29 cellular contexts compared by ENCODE assay signal in the genomic region with DNA sequence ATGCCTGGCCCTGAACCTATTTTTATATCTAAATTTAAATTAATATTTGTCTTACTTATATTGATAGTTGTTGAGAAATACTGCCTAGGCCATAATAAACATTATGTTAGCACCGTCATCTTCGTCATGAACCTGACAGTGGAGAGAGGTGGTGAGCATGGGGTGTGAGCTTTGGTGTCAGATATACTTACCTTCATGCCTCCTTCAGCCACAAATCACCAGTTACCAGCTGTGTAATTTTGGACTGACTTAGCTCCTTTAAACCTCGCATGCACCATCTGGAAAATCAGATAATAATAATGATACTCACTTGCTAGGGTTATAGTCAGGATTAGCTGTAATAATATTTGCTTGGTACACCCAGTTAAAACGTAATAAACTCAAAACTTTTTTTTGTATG. TPM values are rescaled to one million over a fixed set of nuclear protein-coding genes. Genes with fewer than 3 reads are reported as not detected.
A peak's percentile ranks its signal among the peaks of the same experiment; 100 is the strongest.
DNase-seq lines count a peak whose midpoint lies in the region; ATAC-seq and TF ChIP-seq lines count a peak whose summit lies in the region.
"Had no signal": no experiment of that assay in that cellular context is flagged by ENCODE, and none has a peak within 500 bp of the region (broad histone marks: within the 10 kb centered on the region; RNA-seq: fewer than 3 reads in every experiment).

No MANE protein-coding gene starts in this region.

- DNase-seq in NCI-H82 (lab: John Stamatoyannopoulos, UW) (peak; percentile 33), NCI-H82 treated with DMSO at 0.1 percent for 48 hours (lab: John Stamatoyannopoulos, UW; ENCODE audit: unreplicated experiment) (no peak), vagina (ENCODE audit: extremely low spot score in 2 of 2) (no peak), H4 (ENCODE audit: low spot score) (no peak), AG20443 (ENCODE audit: low spot score) (no peak)
- DNase-seq in central memory CD8-positive, alpha-beta T cell (ENCODE audit: low spot score in 2 of 2): no peak
- DNase-seq in naive thymus-derived CD8-positive, alpha-beta T cell: no peak
- DNase-seq: 8988T; activated CD4-positive, alpha-beta T cell treated with anti-CD3 and anti-CD28 coated beads for 4 hours; activated CD8-positive, alpha-beta T cell treated with anti-CD3 and anti-CD28 coated beads, Interleukin-2, amount 10 ng/mL, durations not matched to agents 7 days and 5 days; activated naive CD4-positive, alpha-beta T cell treated with anti-CD3 and anti-CD28 coated beads, Interleukin-2, amount 50 U/mL, for 16 hours; CD4-positive, alpha-beta memory T cell; effector CD4-positive, alpha-beta T cell; EL; immature natural killer cell; Karpas-422; left cardiac atrium; mesendoderm; NCI-H1417; NCI-H2029; Peyer's patch; posterior cingulate gyrus; right cardiac atrium; SHP77 treated with DMSO at 0.1 percent for 48 hours; stimulated activated CD4-positive, alpha-beta T cell treated with anti-CD3 and anti-CD28 coated beads, Interleukin-4, amount 100 ng/mL, for 1 hour; transverse colon had no signal

- TF ChIP-seq CTCF in vagina (IDR thresholded peaks at IDR 0.05): no peak

- no peak for TF ChIP-seq POLR2A in vagina (IDR thresholded peaks at IDR 0.05)

- H3K27ac ChIP-seq in vagina: peak overlapping the region; percentile 75

- POLR2A ChIA-PET in naive thymus-derived CD8-positive, alpha-beta T cell (lab: Charles Lee): interaction anchor here (0.7 kb wide), 1 partner anchor 11 kb away, joined by 3 read pairs; no protein-coding TSS in a partner anchor

- no peak overlapping the region for H3K4me3 Mint-ChIP-seq in central memory CD8-positive, alpha-beta T cell
- no peak overlapping the region for H3K4me3 Mint-ChIP-seq in naive thymus-derived CD8-positive, alpha-beta T cell
- H3K4me3 Mint-ChIP-seq: activated CD8-positive, alpha-beta T cell treated with anti-CD3 and anti-CD28 coated beads, Interleukin-2, amount 10 ng/mL, durations not matched to agents 7 days and 5 days; CD4-positive, alpha-beta memory T cell; immature natural killer cell had no signal

- H3K9me3 Mint-ChIP-seq in central memory CD8-positive, alpha-beta T cell: no peaks in the 10 kb centered on the region
- no peaks in the 10 kb centered on the region for H3K9me3 Mint-ChIP-seq in naive thymus-derived CD8-positive, alpha-beta T cell
- H3K9me3 Mint-ChIP-seq: CD4-positive, alpha-beta memory T cell had no signal

- intact Hi-C loops in vagina (cut with DNase I): no loop called here

- no peaks in the 10 kb centered on the region for H3K27me3 Mint-ChIP-seq in central memory CD8-positive, alpha-beta T cell
- H3K27me3 Mint-ChIP-seq in naive thymus-derived CD8-positive, alpha-beta T cell: no peaks in the 10 kb centered on the region
- H3K27me3 Mint-ChIP-seq: CD4-positive, alpha-beta memory T cell had no signal

- no peaks in the 10 kb centered on the region for H3K36me3 ChIP-seq in vagina
- H3K36me3 ChIP-seq: HAP-1, Peyer's patch, transverse colon had no signal

- H3K27me3 ChIP-seq in vagina: no peaks in the 10 kb centered on the region
- H3K27me3 ChIP-seq: Peyer's patch, transverse colon had no signal

- H3K9me3 ChIP-seq in vagina: no peaks in the 10 kb centered on the region
- H3K9me3 ChIP-seq: HAP-1, Peyer's patch, transverse colon had no signal

- peaks cover 4% of the 10 kb centered on the region for H3K36me3 Mint-ChIP-seq in central memory CD8-positive, alpha-beta T cell (ENCODE audit: insufficient read depth)
- peaks cover 0 to 3% (median 0%) of the 10 kb centered on the region in 3 donors for H3K36me3 Mint-ChIP-seq in naive thymus-derived CD8-positive, alpha-beta T cell

- H3K27ac Mint-ChIP-seq in central memory CD8-positive, alpha-beta T cell (ENCODE audit: low read depth): peak overlapping the region; percentile 10
- peak overlapping the region in 6 of 10 donors; percentile 10 to 92 (median 56) for H3K27ac Mint-ChIP-seq in naive thymus-derived CD8-positive, alpha-beta T cell
- H3K27ac Mint-ChIP-seq: activated CD8-positive, alpha-beta T cell treated with anti-CD3 and anti-CD28 coated beads, Interleukin-2, amount 10 ng/mL, durations not matched to agents 7 days and 5 days; immature natural killer cell had no signal

- no peak overlapping the region for H3K4me3 ChIP-seq in vagina
- H3K4me3 ChIP-seq: HAP-1, Peyer's patch, transverse colon had no signal

- ATAC-seq in central memory CD8-positive, alpha-beta T cell (replicated peaks; ENCODE audit: extremely low read depth, poor library complexity, severe bottlenecking): no peak
- ATAC-seq in naive thymus-derived CD8-positive, alpha-beta T cell: no peak
- ATAC-seq in HG03159 (IDR thresholded peaks at IDR 0.05; ENCODE audit: unreplicated experiment): no peak
- ATAC-seq: activated CD8-positive, alpha-beta T cell treated with anti-CD3 and anti-CD28 coated beads, Interleukin-2, amount 10 ng/mL, durations not matched to agents 7 days and 5 days; left cardiac atrium; right cardiac atrium had no signal

- H3K4me1 Mint-ChIP-seq in central memory CD8-positive, alpha-beta T cell: no peaks in the 10 kb centered on the region
- H3K4me1 Mint-ChIP-seq in naive thymus-derived CD8-positive, alpha-beta T cell: peaks cover 7 to 39% (median 28%) of the 10 kb centered on the region in 4 donors
- H3K4me1 Mint-ChIP-seq: immature natural killer cell had no signal

- H3K4me1 ChIP-seq in vagina: peaks cover 13% of the 10 kb centered on the region
- H3K4me1 ChIP-seq: HAP-1, transverse colon had no signal

RNA-seq across cellular contexts. Expression of gene SNX29, which starts 35.0 kb away (rescaled TPM):
- total RNA-seq in naive thymus-derived CD8-positive, alpha-beta T cell: 10 to 100 TPM; 31.2 to 42.7 TPM
- 10 to 100 TPM in 2 of 3 donors, 1 to 10 TPM in 1; 6.1 to 14.3 (median 12.3) TPM for polyA plus RNA-seq in naive thymus-derived CD8-positive, alpha-beta T cell
- total RNA-seq in vagina: 28.7 TPM
- 3.8 and 4.8 TPM in 2 replicates for total RNA-seq in H4 (2014; rRNA removed; shearing (Covaris generic))

RNA-seq across cellular contexts. Expression of gene TNFRSF17, which starts 46.6 kb away (rescaled TPM):
- total RNA-seq in naive thymus-derived CD8-positive, alpha-beta T cell: 1 to 10 TPM in 1 of 2 experiments, under 1 TPM in 1; 0.63 to 1.2 TPM
- polyA plus RNA-seq in naive thymus-derived CD8-positive, alpha-beta T cell: under 1 TPM in 1 of 3 donors, not detected in 2; 0.20 TPM
- total RNA-seq in vagina: not detected
- not detected in 2 replicates for total RNA-seq in H4 (2014; rRNA removed; shearing (Covaris generic))
- total RNA-seq: activated CD8-positive, alpha-beta T cell treated with anti-CD3 and anti-CD28 coated beads, Interleukin-2, amount 10 ng/mL, durations not matched to agents 7 days and 5 days; CD4-positive, alpha-beta memory T cell; glomerular endothelial cell; left cardiac atrium; Peyer's patch had no signal
- polyA plus RNA-seq: immature natural killer cell, right cardiac atrium had no signal
